In genomic region chr2:147553743-147554142, GRCh38 we compare ENCODE assay signal across 21 cellular contexts.
"Had no signal": no experiment of that assay in that cellular context is flagged by ENCODE, and none has a peak within 500 bp of the region (broad histone marks: within the 10 kb centered on the region; RNA-seq: fewer than 3 reads in every experiment).

No MANE protein-coding gene starts in this region.

- H3K9me3 ChIP-seq: body of pancreas, sigmoid colon, thoracic aorta, upper lobe of left lung had no signal

- H3K4me1 Mint-ChIP-seq: activated naive CD4-positive, alpha-beta T cell treated with anti-CD3 and anti-CD28 coated beads, Interleukin-2, amount 50 U/mL, for 24 hours; naive thymus-derived CD8-positive, alpha-beta T cell had no signal

- DNase-seq: activated CD4-positive, alpha-beta memory T cell treated with anti-CD3 and anti-CD28 coated beads, Interleukin-2, amount 10 ng/mL, durations not matched to agents 7 days and 5 days; activated CD4-positive, alpha-beta T cell treated with anti-CD3 and anti-CD28 coated beads, Interleukin-2, amount 10 ng/mL, durations not matched to agents 24 days and 14 days; activated effector memory CD4-positive, alpha-beta T cell treated with anti-CD3 and anti-CD28 coated beads, Interleukin-2, amount 50 U/mL, for 16 hours; activated T-cell treated with anti-CD3 and anti-CD28 coated beads, Interleukin-2, amount 50 U/mL, for 72 hours; anterior cingulate cortex; body of pancreas; caudate nucleus; effector CD4-positive, alpha-beta T cell; head of caudate nucleus; naive thymus-derived CD8-positive, alpha-beta T cell; nucleus accumbens; sigmoid colon; stimulated activated CD4-positive, alpha-beta T cell treated with anti-CD3 and anti-CD28 coated beads, Interleukin-4, amount 100 ng/mL, for 1 hour; stimulated activated naive CD4-positive, alpha-beta T cell; upper lobe of left lung had no signal

- H3K9ac ChIP-seq: parathyroid adenoma had no signal

- H3K36me3 ChIP-seq: sigmoid colon, thoracic aorta, upper lobe of left lung had no signal

- H3K27ac Mint-ChIP-seq: activated CD4-positive, alpha-beta memory T cell treated with anti-CD3 and anti-CD28 coated beads, Interleukin-2, amount 10 ng/mL, durations not matched to agents 7 days and 5 days; activated CD4-positive, alpha-beta T cell treated with anti-CD3 and anti-CD28 coated beads, Interleukin-2, amount 10 ng/mL, durations not matched to agents 24 days and 14 days; activated naive CD4-positive, alpha-beta T cell treated with anti-CD3 and anti-CD28 coated beads, Interleukin-2, amount 50 U/mL, for 24 hours; activated T-cell treated with anti-CD3 and anti-CD28 coated beads, Interleukin-2, amount 50 U/mL, for 72 hours; dendritic cell treated with granulocyte-macrophage colony-stimulating factor and Interleukin-4, amounts not matched to agents 40 ng/mL and 50 ng/mL, for 4 days; naive thymus-derived CD8-positive, alpha-beta T cell had no signal

- H3K27me3 ChIP-seq: body of pancreas, sigmoid colon, upper lobe of left lung had no signal

- H3K9me3 Mint-ChIP-seq: activated CD4-positive, alpha-beta memory T cell treated with anti-CD3 and anti-CD28 coated beads, Interleukin-2, amount 10 ng/mL, durations not matched to agents 7 days and 5 days; activated naive CD4-positive, alpha-beta T cell treated with anti-CD3 and anti-CD28 coated beads, Interleukin-2, amount 50 U/mL, for 24 hours; dendritic cell treated with granulocyte-macrophage colony-stimulating factor and Interleukin-4, amounts not matched to agents 40 ng/mL and 50 ng/mL, for 4 days; naive thymus-derived CD8-positive, alpha-beta T cell had no signal

- H3K4me3 ChIP-seq: body of pancreas, sigmoid colon, SK-N-MC, thoracic aorta, upper lobe of left lung had no signal

- H3K27me3 Mint-ChIP-seq: activated CD4-positive, alpha-beta memory T cell treated with anti-CD3 and anti-CD28 coated beads, Interleukin-2, amount 10 ng/mL, durations not matched to agents 7 days and 5 days; activated CD4-positive, alpha-beta T cell treated with anti-CD3 and anti-CD28 coated beads, Interleukin-2, amount 10 ng/mL, durations not matched to agents 24 days and 14 days; activated naive CD4-positive, alpha-beta T cell treated with anti-CD3 and anti-CD28 coated beads, Interleukin-2, amount 50 U/mL, for 24 hours; dendritic cell treated with granulocyte-macrophage colony-stimulating factor and Interleukin-4, amounts not matched to agents 40 ng/mL and 50 ng/mL, for 4 days had no signal

- ATAC-seq: activated T-cell treated with anti-CD3 and anti-CD28 coated beads, Interleukin-2, amount 50 U/mL, for 72 hours; body of pancreas; left lobe of liver; naive thymus-derived CD8-positive, alpha-beta T cell had no signal

- H3K27ac ChIP-seq: body of pancreas, parathyroid adenoma, sigmoid colon, SK-N-MC, thoracic aorta, upper lobe of left lung had no signal

- H3K4me3 Mint-ChIP-seq: activated CD4-positive, alpha-beta memory T cell treated with anti-CD3 and anti-CD28 coated beads, Interleukin-2, amount 10 ng/mL, durations not matched to agents 7 days and 5 days; activated CD4-positive, alpha-beta T cell treated with anti-CD3 and anti-CD28 coated beads, Interleukin-2, amount 10 ng/mL, durations not matched to agents 24 days and 14 days; activated naive CD4-positive, alpha-beta T cell treated with anti-CD3 and anti-CD28 coated beads, Interleukin-2, amount 50 U/mL, for 24 hours; activated T-cell treated with anti-CD3 and anti-CD28 coated beads, Interleukin-2, amount 50 U/mL, for 72 hours; dendritic cell treated with granulocyte-macrophage colony-stimulating factor and Interleukin-4, amounts not matched to agents 40 ng/mL and 50 ng/mL, for 4 days; naive thymus-derived CD8-positive, alpha-beta T cell had no signal

- H3K4me1 ChIP-seq: body of pancreas, parathyroid adenoma, upper lobe of left lung had no signal

- H3K36me3 Mint-ChIP-seq: activated naive CD4-positive, alpha-beta T cell treated with anti-CD3 and anti-CD28 coated beads, Interleukin-2, amount 50 U/mL, for 24 hours; naive thymus-derived CD8-positive, alpha-beta T cell had no signal
